ENCODE assay signal across 15 cellular contexts in genomic region chr2:170772295-170772694, GRCh38. TPM values are rescaled to one million over a fixed set of nuclear protein-coding genes. Genes with fewer than 3 reads are reported as not detected.
DNase-seq lines count a peak whose midpoint lies in the region; ATAC-seq and TF ChIP-seq lines count a peak whose summit lies in the region.
"Had no signal": no experiment of that assay in that cellular context is flagged by ENCODE, and none has a peak within 500 bp of the region (broad histone marks: within the 10 kb centered on the region; RNA-seq: fewer than 3 reads in every experiment).

No MANE protein-coding gene starts in this region.

- no peaks in the 10 kb centered on the region for H4K20me1 ChIP-seq in GM23338 (replicated peaks; ENCODE audit: insufficient read depth)

- no peaks in the 10 kb centered on the region for H3K9me2 ChIP-seq in GM23338 (ENCODE audit: insufficient read depth)
- H3K9me2 ChIP-seq: SK-N-SH had no signal

- no peaks in the 10 kb centered on the region for H3K79me2 ChIP-seq in GM23338 (replicated peaks; ENCODE audit: insufficient read depth)
- H3K79me2 ChIP-seq: parathyroid adenoma had no signal

- no peaks in the 10 kb centered on the region for H3K9me3 ChIP-seq in CD4-positive, CD25-positive, alpha-beta regulatory T cell (ENCODE audit: control insufficient read depth in 2 of 2, low read length in 2 of 2)
- H3K9me3 ChIP-seq: HAP-1, SK-N-SH had no signal

- peaks cover 57% of the 10 kb centered on the region for H3K27me3 Mint-ChIP-seq in CD4-positive, CD25-positive, alpha-beta regulatory T cell
- H3K27me3 Mint-ChIP-seq in GM23338 (ENCODE audit: insufficient read depth, low read depth, poor library complexity) (no peaks in the 10 kb centered on the region), mesothelial cell of epicardium (ENCODE audit: low read depth) (peaks cover 27% of the 10 kb centered on the region)
- peaks cover 25% of the 10 kb centered on the region for H3K27me3 Mint-ChIP-seq in activated naive CD8-positive, alpha-beta T cell treated with anti-CD3 and anti-CD28 coated beads for 36 hours

- no peak overlapping the region for H3K4me3 ChIP-seq in CD4-positive, CD25-positive, alpha-beta regulatory T cell (ENCODE audit: low read depth, low read length)
- H3K4me3 ChIP-seq in GM23338: peak overlapping the region; percentile 57

- H3K4me1 ChIP-seq in CD4-positive, CD25-positive, alpha-beta regulatory T cell (ENCODE audit: control insufficient read depth, insufficient read depth, low read length, poor library complexity, severe bottlenecking): peaks cover 14% of the 10 kb centered on the region
- H3K4me1 ChIP-seq in GM23338 (ENCODE audit: insufficient read depth): peaks cover 9% of the 10 kb centered on the region
- H3K4me1 ChIP-seq: parathyroid adenoma had no signal

- no peaks in the 10 kb centered on the region for H3K36me3 Mint-ChIP-seq in CD4-positive, CD25-positive, alpha-beta regulatory T cell
- no peaks in the 10 kb centered on the region for H3K36me3 Mint-ChIP-seq in GM23338 (ENCODE audit: low read depth)
- no peaks in the 10 kb centered on the region for H3K36me3 Mint-ChIP-seq in activated naive CD8-positive, alpha-beta T cell treated with anti-CD3 and anti-CD28 coated beads for 36 hours
- H3K36me3 Mint-ChIP-seq in mesothelial cell of epicardium: no peaks in the 10 kb centered on the region
- H3K36me3 Mint-ChIP-seq: memory B cell had no signal

- H2AFZ ChIP-seq in GM23338: no peak overlapping the region

- H3K9me3 Mint-ChIP-seq in CD4-positive, CD25-positive, alpha-beta regulatory T cell: peaks cover 0 to 2% (median 0%) of the 10 kb centered on the region in 7 donors
- H3K9me3 Mint-ChIP-seq in GM23338 (no peaks in the 10 kb centered on the region), mesothelial cell of epicardium (no peaks in the 10 kb centered on the region)
- H3K9me3 Mint-ChIP-seq in activated naive CD8-positive, alpha-beta T cell treated with anti-CD3 and anti-CD28 coated beads for 36 hours: no peaks in the 10 kb centered on the region
- H3K9me3 Mint-ChIP-seq: memory B cell had no signal

- no peaks in the 10 kb centered on the region for H3K36me3 ChIP-seq in CD4-positive, CD25-positive, alpha-beta regulatory T cell (ENCODE audit: control insufficient read depth, insufficient read depth, low read length)
- H3K36me3 ChIP-seq in GM23338 (ENCODE audit: insufficient read depth): no peaks in the 10 kb centered on the region
- H3K36me3 ChIP-seq: HAP-1 had no signal

- H3K27ac ChIP-seq in CD4-positive, CD25-positive, alpha-beta regulatory T cell (ENCODE audit: insufficient read depth, low read length, poor library complexity, severe bottlenecking): no peak overlapping the region
- no peak overlapping the region for H3K27ac ChIP-seq in GM23338 (ENCODE audit: low read depth)
- H3K27ac ChIP-seq: parathyroid adenoma had no signal

- DNase-seq in CD4-positive, CD25-positive, alpha-beta regulatory T cell: no peak
- DNase-seq in GM23338 (ENCODE audit: low spot score): no peak
- no peak for DNase-seq in activated naive CD8-positive, alpha-beta T cell treated with anti-CD3 and anti-CD28 coated beads for 36 hours
- no peak for DNase-seq in mesothelial cell of epicardium (ENCODE audit: low spot score in 2 of 2, unreplicated experiment in 2 of 2)
- DNase-seq in putamen (ENCODE audit: low spot score): no peak
- DNase-seq in NCI-H187 (lab: John Stamatoyannopoulos, UW): no peak
- DNase-seq in CD1c-positive myeloid dendritic cell (ENCODE audit: extremely low spot score): no peak
- DNase-seq: DMS79; effector CD8-positive, alpha-beta T cell; NCI-H1105; SK-N-SH had no signal

- peaks cover 23% of the 10 kb centered on the region for H3K27me3 ChIP-seq in CD4-positive, CD25-positive, alpha-beta regulatory T cell (ENCODE audit: control insufficient read depth, insufficient read depth, low read length)
- H3K27me3 ChIP-seq in GM23338 (ENCODE audit: insufficient read depth): no peaks in the 10 kb centered on the region

- ATAC-seq in CD4-positive, CD25-positive, alpha-beta regulatory T cell (ENCODE audit: low read depth in 2 of 2): no peak
- ATAC-seq in GM23338 (no peak), HG02642 (IDR thresholded peaks at IDR 0.05; ENCODE audit: poor library complexity, unreplicated experiment) (no peak)

- H3K4me3 Mint-ChIP-seq in CD4-positive, CD25-positive, alpha-beta regulatory T cell: peak overlapping the region; percentile 48 to 92 (median 73)
- H3K4me3 Mint-ChIP-seq in GM23338 (peak overlapping the region; percentile 56), mesothelial cell of epicardium (peak overlapping the region; percentile 47)
- peak overlapping the region; percentile 32 for H3K4me3 Mint-ChIP-seq in activated naive CD8-positive, alpha-beta T cell treated with anti-CD3 and anti-CD28 coated beads for 36 hours

- peak overlapping the region; percentile 69 for H3K4me2 ChIP-seq in GM23338
- H3K4me2 ChIP-seq: SK-N-SH had no signal

- TF ChIP-seq CTCF in GM23338 (conservative IDR thresholded peaks at IDR 0.05; ENCODE audit: low read depth in 2 of 2): no peak
- no peak for TF ChIP-seq CTCF in mesothelial cell of epicardium (IDR thresholded peaks at IDR 0.05; ENCODE audit: unreplicated experiment)

- peaks cover 0 to 16% (median 10%) of the 10 kb centered on the region in 4 donors for H3K4me1 Mint-ChIP-seq in CD4-positive, CD25-positive, alpha-beta regulatory T cell
- H3K4me1 Mint-ChIP-seq in GM23338: peaks cover 18% of the 10 kb centered on the region
- peaks cover 10% of the 10 kb centered on the region for H3K4me1 Mint-ChIP-seq in activated naive CD8-positive, alpha-beta T cell treated with anti-CD3 and anti-CD28 coated beads for 36 hours
- H3K4me1 Mint-ChIP-seq in mesothelial cell of epicardium: peaks cover 9% of the 10 kb centered on the region

- no peaks in the 10 kb centered on the region for H3F3A ChIP-seq in GM23338 (replicated peaks; ENCODE audit: low read depth)

- no peak overlapping the region for H3K27ac Mint-ChIP-seq in CD4-positive, CD25-positive, alpha-beta regulatory T cell
- H3K27ac Mint-ChIP-seq in GM23338: no peak overlapping the region
- no peak overlapping the region for H3K27ac Mint-ChIP-seq in activated naive CD8-positive, alpha-beta T cell treated with anti-CD3 and anti-CD28 coated beads for 36 hours
- no peak overlapping the region for H3K27ac Mint-ChIP-seq in mesothelial cell of epicardium

TF ChIP-seq in GM23338, 12 proteins besides CTCF, POLR2A, EP300 and RAD21:
- TF ChIP-seq CREB1 (CRISPR knock-in tag; IDR thresholded peaks at IDR 0.05; ENCODE audit: low read depth) (no peak), NANOG (IDR thresholded peaks at IDR 0.05; ENCODE audit: borderline replicate concordance) (no peak), POLR2AphosphoS5 (IDR thresholded peaks at IDR 0.05; ENCODE audit: low read depth) (no peak), EZH2 (IDR thresholded peaks at IDR 0.05; ENCODE audit: low read depth, unreplicated experiment) (no peak), ZNF114 (CRISPR knock-in tag; IDR thresholded peaks at IDR 0.05) (no peak)
- TF ChIP-seq, protein P1, sequence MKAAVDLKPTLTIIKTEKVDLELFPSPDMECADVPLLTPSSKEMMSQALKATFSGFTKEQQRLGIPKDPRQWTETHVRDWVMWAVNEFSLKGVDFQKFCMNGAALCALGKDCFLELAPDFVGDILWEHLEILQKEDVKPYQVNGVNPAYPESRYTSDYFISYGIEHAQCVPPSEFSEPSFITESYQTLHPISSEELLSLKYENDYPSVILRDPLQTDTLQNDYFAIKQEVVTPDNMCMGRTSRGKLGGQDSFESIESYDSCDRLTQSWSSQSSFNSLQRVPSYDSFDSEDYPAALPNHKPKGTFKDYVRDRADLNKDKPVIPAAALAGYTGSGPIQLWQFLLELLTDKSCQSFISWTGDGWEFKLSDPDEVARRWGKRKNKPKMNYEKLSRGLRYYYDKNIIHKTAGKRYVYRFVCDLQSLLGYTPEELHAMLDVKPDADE (IDR thresholded peaks at IDR 0.05): no peak

RNA-seq across cellular contexts. Expression of gene ERICH2, which starts 2.1 kb away (rescaled TPM):
- total RNA-seq in CD4-positive, CD25-positive, alpha-beta regulatory T cell: not detected
- polyA plus RNA-seq in CD4-positive, CD25-positive, alpha-beta regulatory T cell: not detected
- total RNA-seq in GM23338 (2014; rRNA removed; shearing (Covaris generic)): 2.1 TPM in 1 of 2 replicates, not detected in the other
- 3.2 and 3.5 TPM in 2 replicates for polyA plus RNA-seq in GM23338 (2016; fragmentation: Nextera tagmentation; extraction: Ambion mirVana)
- under 1 TPM in 1 of 2 experiments, not detected in 1; 0.40 TPM for total RNA-seq in activated naive CD8-positive, alpha-beta T cell treated with anti-CD3 and anti-CD28 coated beads for 36 hours
- 0.47 to 1.1 TPM (median 0.94 TPM) in 3 replicates for total RNA-seq in mesothelial cell of epicardium
- polyA plus RNA-seq: SK-N-SH had no signal

RNA-seq across cellular contexts. Expression of gene GAD1, which starts 44.4 kb away (rescaled TPM):
- total RNA-seq in CD4-positive, CD25-positive, alpha-beta regulatory T cell: not detected
- polyA plus RNA-seq in CD4-positive, CD25-positive, alpha-beta regulatory T cell: not detected
- 0.17 and 0.47 TPM in 2 replicates for total RNA-seq in GM23338 (2014; rRNA removed; shearing (Covaris generic))
- 0.34 TPM in 1 of 2 replicates, not detected in the other for polyA plus RNA-seq in GM23338 (2016; fragmentation: Nextera tagmentation; extraction: Ambion mirVana)
- 1 to 10 TPM in 1 of 2 experiments, under 1 TPM in 1; 0.74 to 1.0 TPM for total RNA-seq in activated naive CD8-positive, alpha-beta T cell treated with anti-CD3 and anti-CD28 coated beads for 36 hours
- 0.20 to 0.34 TPM (median 0.31 TPM) in 3 replicates for total RNA-seq in mesothelial cell of epicardium

RNA-seq across cellular contexts. Expression of gene SP5, which starts 57.2 kb away (rescaled TPM):
- total RNA-seq in CD4-positive, CD25-positive, alpha-beta regulatory T cell: not detected
- polyA plus RNA-seq in CD4-positive, CD25-positive, alpha-beta regulatory T cell: not detected
- 0.21 TPM in 1 of 2 replicates, not detected in the other for total RNA-seq in GM23338 (2014; rRNA removed; shearing (Covaris generic))
- polyA plus RNA-seq in GM23338 (2016; fragmentation: Nextera tagmentation; extraction: Ambion mirVana): 0.32 and 0.42 TPM in 2 replicates
- not detected for total RNA-seq in activated naive CD8-positive, alpha-beta T cell treated with anti-CD3 and anti-CD28 coated beads for 36 hours
- total RNA-seq in mesothelial cell of epicardium: 2.2 to 4.6 TPM (median 2.7 TPM) in 3 replicates
- polyA plus RNA-seq: SK-N-SH had no signal
